ENCODE assay signal across 26 cellular contexts in the genomic region with DNA sequence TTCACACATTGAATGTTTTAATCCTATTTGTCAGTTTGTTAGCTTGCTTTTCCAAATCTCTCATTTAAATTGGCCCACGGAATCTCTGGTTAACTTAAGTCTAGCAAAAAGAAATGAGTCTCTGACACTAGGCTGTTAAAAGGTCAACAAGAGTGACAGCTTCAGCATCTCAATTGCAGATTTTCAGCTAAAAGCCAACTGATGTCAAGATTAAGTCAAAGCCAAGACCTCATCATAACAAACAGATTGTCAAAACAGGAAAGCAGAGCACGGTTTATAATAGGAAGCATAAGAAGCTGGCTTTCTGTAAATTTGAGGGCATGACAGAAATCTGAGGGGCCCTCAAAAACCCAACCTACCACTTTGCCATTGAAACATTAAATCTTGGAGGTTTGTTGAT. TPM values are rescaled to one million over a fixed set of nuclear protein-coding genes. Genes with fewer than 3 reads are reported as not detected.
"Had no signal": no experiment of that assay in that cellular context is flagged by ENCODE, and none has a peak within 500 bp of the region (broad histone marks: within the 10 kb centered on the region; RNA-seq: fewer than 3 reads in every experiment).

No MANE protein-coding gene starts in this region.

- H3K4me3 ChIP-seq: colonic mucosa, esophagus squamous epithelium, gastroesophageal sphincter, lung, psoas muscle, right atrium auricular region, sigmoid colon, skin epidermis, thoracic aorta, transverse colon had no signal

- H3K27ac ChIP-seq: colonic mucosa, esophagus squamous epithelium, gastroesophageal sphincter, neutrophil, psoas muscle, right atrium auricular region, sigmoid colon, skin epidermis, thoracic aorta, transverse colon had no signal

- H3K36me3 ChIP-seq: colonic mucosa, esophagus squamous epithelium, gastroesophageal sphincter, neutrophil, right atrium auricular region, sigmoid colon, thoracic aorta, transverse colon had no signal

- DNase-seq: colonic mucosa; dermis blood vessel endothelial cell; esophagus squamous epithelium; foreskin fibroblast; immature natural killer cell; left ventricle myocardium superior; mesendoderm; naive B cell; psoas muscle; sigmoid colon; stimulated activated CD4-positive, alpha-beta T cell treated with anti-CD3 and anti-CD28 coated beads, Interleukin-2, amount 100 ng/mL, for 24 hours; stimulated activated CD4-positive, alpha-beta T cell treated with anti-CD3 and anti-CD28 coated beads, Interleukin-4, amount 100 ng/mL, for 4 hours; stimulated activated naive B cell treated with anti-CD40 and anti-IgM and Interleukin-4, amounts not matched to agents 10 μg/mL and 1 μg/mL and 100 μg/mL, for 72 hours; stimulated activated naive CD8-positive, alpha-beta T cell treated with anti-CD3 and anti-CD28 coated beads, Interleukin-15, amount 100 ng/mL, for 72 hours; transverse colon had no signal

- H3K27me3 ChIP-seq: colonic mucosa, esophagus squamous epithelium, gastroesophageal sphincter, neutrophil, right atrium auricular region, sigmoid colon, transverse colon had no signal

- H3K9me3 ChIP-seq: colonic mucosa, esophagus squamous epithelium, gastroesophageal sphincter, neutrophil, psoas muscle, right atrium auricular region, sigmoid colon, thoracic aorta had no signal

- H3K4me1 ChIP-seq: colonic mucosa, esophagus squamous epithelium, gastroesophageal sphincter, psoas muscle, right atrium auricular region, sigmoid colon, transverse colon had no signal

- ATAC-seq: gastroesophageal sphincter; left ventricle myocardium superior; psoas muscle; stimulated activated naive B cell treated with anti-CD40 and anti-IgM and Interleukin-4, amounts not matched to agents 10 μg/mL and 1 μg/mL and 100 μg/mL, for 72 hours; stimulated activated naive CD8-positive, alpha-beta T cell treated with anti-CD3 and anti-CD28 coated beads, Interleukin-15, amount 100 ng/mL, for 72 hours had no signal

RNA-seq across cellular contexts. Expression of a gene that starts 49.4 kb away (rescaled TPM):
- total RNA-seq: colonic mucosa, dermis blood vessel endothelial cell, epithelial cell of proximal tubule, esophagus squamous epithelium, gastroesophageal sphincter, left ventricle myocardium superior, lung, osteoblast, psoas muscle, right atrium auricular region, subcutaneous adipose tissue, thoracic aorta, transverse colon, ureter had no signal
- polyA plus RNA-seq: immature natural killer cell, keratinocyte, lung, psoas muscle, sigmoid colon had no signal
